ENCODE assay signal across 1 cellular context in genomic region chr22:41449321-41449720, GRCh38.
TF ChIP-seq lines count a peak whose summit lies in the region.

No MANE protein-coding gene starts in this region.

TF ChIP-seq in WTC11, 78 proteins besides CTCF, POLR2A, EP300 and RAD21 (continued from another document):
- TF ChIP-seq PRDM15 (CRISPR knock-in tag; IDR thresholded peaks at IDR 0.05) (no peak), NR1H2 (CRISPR knock-in tag; IDR thresholded peaks at IDR 0.05) (no peak), ZNF263 (CRISPR knock-in tag; IDR thresholded peaks at IDR 0.05; ENCODE audit: low read depth) (no peak), E2F4 (CRISPR knock-in tag; IDR thresholded peaks at IDR 0.05; ENCODE audit: borderline replicate concordance, low read depth) (no peak), ATF3 (CRISPR knock-in tag; conservative IDR thresholded peaks at IDR 0.05) (no peak), STAT6 (CRISPR knock-in tag; conservative IDR thresholded peaks at IDR 0.05; ENCODE audit: low read depth) (no peak)
